Comparison of ENCODE assay signal across 24 cellular contexts in genomic region chr6:143823463-143824006, GRCh38. TPM values are rescaled to one million over a fixed set of nuclear protein-coding genes. Genes with fewer than 3 reads are reported as not detected.
DNase-seq lines count a peak whose midpoint lies in the region; ATAC-seq, FAIRE-seq and TF ChIP-seq lines count a peak whose summit lies in the region.
"Had no signal": no experiment of that assay in that cellular context is flagged by ENCODE, and none has a peak within 500 bp of the region (broad histone marks: within the 10 kb centered on the region; RNA-seq: fewer than 3 reads in every experiment).

No MANE protein-coding gene starts in this region.

- TF ChIP-seq CTCF in MCF 10A (IDR thresholded peaks at IDR 0.05; ENCODE audit: unreplicated experiment), result no peak
- no peak for TF ChIP-seq CTCF in breast epithelium (IDR thresholded peaks at IDR 0.05)
- TF ChIP-seq CTCF in mammary epithelial cell (conservative IDR thresholded peaks at IDR 0.05 in 1 of 2, IDR thresholded peaks at IDR 0.05 in 1 of 2; ENCODE audit: extremely low read depth in 1 of 2, insufficient read depth in 1 of 2, low read depth in 1 of 2, low read length in 2 of 2), result no peak
- no peak for TF ChIP-seq CTCF in foreskin keratinocyte (conservative IDR thresholded peaks at IDR 0.05)
- TF ChIP-seq CTCF in mucosa of descending colon (IDR thresholded peaks at IDR 0.05), result no peak

- H3K36me3 Mint-ChIP-seq in MCF 10A (ENCODE audit: insufficient read depth, unreplicated experiment), result peaks cover 14% of the 10 kb centered on the region

- TF ChIP-seq POLR2A in breast epithelium (IDR thresholded peaks at IDR 0.05), result no peak

- no peak for FAIRE-seq in RCC 7860 (lab: Jason Lieb, UNC)
- FAIRE-seq: GM12878 had no signal

- peaks cover 17% of the 10 kb centered on the region for H3K4me1 Mint-ChIP-seq in MCF 10A (ENCODE audit: insufficient read depth, unreplicated experiment)
- H3K4me1 Mint-ChIP-seq: nephron progenitor cell had no signal

- no peak overlapping the region for H3K4me3 ChIP-seq in breast epithelium
- no peak overlapping the region for H3K4me3 ChIP-seq in mammary epithelial cell (replicated peaks in 1 of 3; ENCODE audit: insufficient read depth in 1 of 3, low read depth in 2 of 3, low read length in 3 of 3)
- H3K4me3 ChIP-seq in mucosa of descending colon, result no peak overlapping the region
- H3K4me3 ChIP-seq: BLaER1 treated with 17β-estradiol and CSF1 and Interleukin-3, amounts not matched to agents 10 nM and 100 nM; GM12878 had no signal

- in situ Hi-C loops in mammary epithelial cell (cut with MboI; ENCODE audit: low sequenced_read_pairs in 2 of 2), result no loop called here

- peak overlapping the region; percentile 9 for H3K4me2 ChIP-seq in mammary epithelial cell (ENCODE audit: insufficient read depth, low read depth, low read length)
- H3K4me2 ChIP-seq: BLaER1 treated with 17β-estradiol and CSF1 and Interleukin-3, amounts not matched to agents 10 nM and 100 nM had no signal

- H3K9me3 ChIP-seq in breast epithelium (no peaks in the 10 kb centered on the region), mammary epithelial cell (replicated peaks; ENCODE audit: insufficient read depth, low read length) (no peaks in the 10 kb centered on the region), mucosa of descending colon (no peaks in the 10 kb centered on the region)
- H3K9me3 ChIP-seq: BLaER1 treated with 17β-estradiol and CSF1 and Interleukin-3, amounts not matched to agents 10 nM and 100 nM had no signal

- peak; percentile 53 for DNase-seq in MCF 10A (ENCODE audit: unreplicated experiment)
- no peak for DNase-seq in breast epithelium (ENCODE audit: low spot score in 2 of 2)
- DNase-seq in mammary epithelial cell, result peak; percentile 51
- DNase-seq in foreskin keratinocyte, result peak in 1 of 2 donors; percentile 56
- DNase-seq in dedifferentiated amniotic fluid mesenchymal stem cell (ENCODE audit: extremely low spot score), result no peak
- DNase-seq in mucosa of descending colon, result no peak
- DNase-seq in RCC 7860 (ENCODE audit: low spot score), result no peak
- no peak for DNase-seq in activated CD8-positive, alpha-beta memory T cell treated with anti-CD3 and anti-CD28 coated beads, Interleukin-2, amount 50 U/mL, for 4 hours
- DNase-seq: effector memory CD8-positive, alpha-beta T cell; foreskin fibroblast; hypothalamus; NCI-H2029 treated with DMSO at 0.1 percent for 48 hours; nephron progenitor cell; NK-92 treated with Interleukin-12 subunit alpha and Interleukin-12 subunit beta, amount 100 ng/mL, for 24 hours; stimulated activated CD4-positive, alpha-beta T cell treated with anti-CD3 and anti-CD28 coated beads, Interleukin-2, amount 100 ng/mL, for 24 hours; trophoblast cell had no signal

- peak overlapping the region; percentile 34 for H2AFZ ChIP-seq in mammary epithelial cell (ENCODE audit: low read depth, low read length)

- H3K4me1 ChIP-seq in breast epithelium (no peaks in the 10 kb centered on the region), mammary epithelial cell (ENCODE audit: insufficient read depth, low read length) (peaks cover 15% of the 10 kb centered on the region), foreskin keratinocyte (peaks cover 12% of the 10 kb centered on the region), mucosa of descending colon (ENCODE audit: low read depth) (no peaks in the 10 kb centered on the region)

- no peak overlapping the region for H3K27ac Mint-ChIP-seq in MCF 10A (ENCODE audit: low read depth, unreplicated experiment)
- H3K27ac Mint-ChIP-seq: activated T-helper 2 cell treated with anti-CD3 and anti-CD28 coated beads, Interferon-gamma antibody, Interleukin-2, Interleukin-4, amounts not matched to agents 10 μg/mL and 5 μg/mL and 100 μg/mL, durations not matched to agents 14 hours and 24 hours and 36 hours; mesothelial cell of epicardium; nephron progenitor cell; progenitor cell of endocrine pancreas; stimulated activated naive CD8-positive, alpha-beta T cell treated with anti-CD3 and anti-CD28 coated beads, Interleukin-15, Interleukin-2, amounts not matched to agents 100 ng/mL and 50 ng/mL, for 24 hours had no signal

- H3K27ac ChIP-seq in breast epithelium (no peak overlapping the region), mammary epithelial cell (ENCODE audit: insufficient read depth, low read depth, low read length) (no peak overlapping the region), foreskin keratinocyte (no peak overlapping the region)
- H3K27ac ChIP-seq: BLaER1 treated with 17β-estradiol and CSF1 and Interleukin-3, amounts not matched to agents 10 nM and 100 nM had no signal

- H3K9me3 Mint-ChIP-seq in MCF 10A (ENCODE audit: unreplicated experiment), result no peaks in the 10 kb centered on the region
- H3K9me3 Mint-ChIP-seq: activated T-helper 2 cell treated with anti-CD3 and anti-CD28 coated beads, Interferon-gamma antibody, Interleukin-2, Interleukin-4, amounts not matched to agents 10 μg/mL and 5 μg/mL and 100 μg/mL, durations not matched to agents 14 hours and 24 hours and 36 hours; effector memory CD8-positive, alpha-beta T cell; mesothelial cell of epicardium; nephron progenitor cell; stimulated activated naive CD8-positive, alpha-beta T cell treated with anti-CD3 and anti-CD28 coated beads, Interleukin-15, Interleukin-2, amounts not matched to agents 100 ng/mL and 50 ng/mL, for 24 hours had no signal

- H3K27me3 ChIP-seq in breast epithelium (no peaks in the 10 kb centered on the region), mammary epithelial cell (ENCODE audit: insufficient read depth, low read length) (no peaks in the 10 kb centered on the region), foreskin keratinocyte (no peaks in the 10 kb centered on the region)
- H3K27me3 ChIP-seq: BLaER1 treated with 17β-estradiol and CSF1 and Interleukin-3, amounts not matched to agents 10 nM and 100 nM had no signal

- H4K20me1 ChIP-seq in mammary epithelial cell (ENCODE audit: insufficient read depth, low read length), result no peaks in the 10 kb centered on the region
- H4K20me1 ChIP-seq: BLaER1 treated with 17β-estradiol and CSF1 and Interleukin-3, amounts not matched to agents 10 nM and 100 nM had no signal

- H3K9ac ChIP-seq in mammary epithelial cell (ENCODE audit: insufficient read depth, low read length), result no peak overlapping the region
- H3K9ac ChIP-seq: BLaER1 treated with 17β-estradiol and CSF1 and Interleukin-3, amounts not matched to agents 10 nM and 100 nM had no signal

- H3K27me3 Mint-ChIP-seq in MCF 10A (ENCODE audit: insufficient read depth, unreplicated experiment), result no peaks in the 10 kb centered on the region
- H3K27me3 Mint-ChIP-seq: effector memory CD8-positive, alpha-beta T cell; progenitor cell of endocrine pancreas; stimulated activated naive CD8-positive, alpha-beta T cell treated with anti-CD3 and anti-CD28 coated beads, Interleukin-15, Interleukin-2, amounts not matched to agents 100 ng/mL and 50 ng/mL, for 24 hours had no signal

- no peaks in the 10 kb centered on the region for H3K79me2 ChIP-seq in mammary epithelial cell (ENCODE audit: insufficient read depth, low read length)

- H3K36me3 ChIP-seq in breast epithelium, result no peaks in the 10 kb centered on the region
- peaks cover under 1% of the 10 kb centered on the region for H3K36me3 ChIP-seq in mammary epithelial cell (ENCODE audit: insufficient read depth, low read length)
- H3K36me3 ChIP-seq in mucosa of descending colon (ENCODE audit: low read depth), result no peaks in the 10 kb centered on the region

- no peak overlapping the region for H3K4me3 Mint-ChIP-seq in MCF 10A (ENCODE audit: unreplicated experiment)
- H3K4me3 Mint-ChIP-seq: effector memory CD8-positive, alpha-beta T cell; mesothelial cell of epicardium; nephron progenitor cell; stimulated activated naive CD8-positive, alpha-beta T cell treated with anti-CD3 and anti-CD28 coated beads, Interleukin-15, Interleukin-2, amounts not matched to agents 100 ng/mL and 50 ng/mL, for 24 hours had no signal

- intact Hi-C loops in MCF 10A (cut with micrococcal nuclease), result no loop called here
- intact Hi-C loops in breast epithelium (cut with DNase I; ENCODE audit: low total_unique reads), result no loop called here
- intact Hi-C loops in mammary epithelial cell (cut with micrococcal nuclease), result no loop called here
- intact Hi-C loops in mucosa of descending colon (cut with DNase I, micrococcal nuclease), result no loop called here

- dilution Hi-C loops in mammary epithelial cell (cut with HindIII; ENCODE audit: low sequenced_read_pairs), result no loop called here

- 87% methylated on average over 7 of the region's 7 CpGs for WGBS in mammary epithelial cell (ENCODE audit: low coverage, missing lambda C conversion rate)

- CTCF ChIA-PET in MCF 10A (lab: Yijun Ruan, JAX) (interaction anchor here (0.6 to 0.7 kb wide), 3 partner anchors 109 to 262 kb away, joined by 3 to 5 read pairs (median 4); no protein-coding TSS in a partner anchor), mammary epithelial cell (lab: Charles Lee; ENCODE audit: low non-redundant PET) (no interaction called here)

- peak; percentile 94 for ATAC-seq in foreskin keratinocyte
- ATAC-seq in mucosa of descending colon, result no peak
- ATAC-seq: effector memory CD8-positive, alpha-beta T cell; GM12878 had no signal

- BruUV-seq in MCF 10A (replicated peaks; lab: Mats Ljungman, UMichigan) (no TSS peak), mammary epithelial cell (replicated peaks; lab: Mats Ljungman, UMichigan) (no TSS peak)

- POLR2A ChIA-PET in MCF 10A (lab: Yijun Ruan, JAX), result interaction anchor here (0.6 kb wide), 1 partner anchor 1711 kb away, joined by 3 read pairs; no protein-coding TSS in a partner anchor

RNA-seq across cellular contexts. Expression of gene LTV1, which starts 19.6 kb away (rescaled TPM):
- 40.4 and 47.4 TPM in 2 replicates for total RNA-seq in MCF 10A (2022)
- total RNA-seq in breast epithelium, result 10 to 100 TPM; 16.2 to 22.0 (median 16.7) TPM
- total RNA-seq in mammary epithelial cell, result 10 to 100 TPM; 11.8 to 34.2 TPM
- 15.7 TPM for polyA plus RNA-seq in mammary epithelial cell
- polyA minus RNA-seq in mammary epithelial cell, result 4.5 TPM
- total RNA-seq in foreskin keratinocyte, result 37.0 and 45.4 TPM in 2 replicates
- polyA plus RNA-seq in foreskin keratinocyte, result 25.7 and 35.7 TPM in 2 replicates
- total RNA-seq in mucosa of descending colon, result 10 to 100 TPM; 11.3 to 18.0 (median 13.0) TPM

RNA-seq across cellular contexts. Expression of gene ZC2HC1B, which starts 40.7 kb away (rescaled TPM):
- total RNA-seq in MCF 10A (2022) (not detected in 2 replicates), breast epithelium (not detected), mammary epithelial cell (not detected), foreskin keratinocyte (not detected in 2 replicates), mucosa of descending colon (not detected)
- polyA plus RNA-seq in mammary epithelial cell (not detected), foreskin keratinocyte (not detected in 2 replicates)
- polyA minus RNA-seq in mammary epithelial cell, result not detected
- total RNA-seq: activated T-helper 2 cell treated with anti-CD3 and anti-CD28 coated beads, Interferon-gamma antibody, Interleukin-2, Interleukin-4, amounts not matched to agents 10 μg/mL and 5 μg/mL and 100 μg/mL, durations not matched to agents 14 hours and 24 hours and 36 hours; mesothelial cell of epicardium; NCI-H460; progenitor cell of endocrine pancreas; skeletal muscle tissue had no signal

Comparison
In these comparisons a context has a peak if more than half of its experiments do, and no peak if none do; other contexts are left out.
1. DNase-seq: peak in MCF 10A (single experiment) and mammary epithelial cell (single experiment); none in breast epithelium (0 of 2), dedifferentiated amniotic fluid mesenchymal stem cell (single experiment), mucosa of descending colon (0 of 3), RCC 7860 (single experiment) and activated CD8-positive, alpha-beta memory T cell treated with anti-CD3 and anti-CD28 coated beads, Interleukin-2, amount 50 U/mL, for 4 hours (single experiment).